Comparison of ENCODE assay signal across 14 cellular contexts in genomic region chr18:39341106-39341505, GRCh38.
DNase-seq lines count a peak whose midpoint lies in the region; ATAC-seq lines count a peak whose summit lies in the region.
"Had no signal": no experiment of that assay in that cellular context is flagged by ENCODE, and none has a peak within 500 bp of the region (broad histone marks: within the 10 kb centered on the region; RNA-seq: fewer than 3 reads in every experiment).

No MANE protein-coding gene starts in this region.

- no peak for ATAC-seq in HG02759 (IDR thresholded peaks at IDR 0.05; ENCODE audit: unreplicated experiment)
- ATAC-seq: HCT116 had no signal

- DNase-seq in NCI-H1417 (lab: John Stamatoyannopoulos, UW), result peak; percentile 70 to 95 (median 71)
- no peak for DNase-seq in NCI-H1417 treated with DMSO at 0.1 percent for 48 hours (lab: John Stamatoyannopoulos, UW)
- peak; percentile 31 for DNase-seq in NCI-H2081 treated with DMSO at 0.1 percent for 48 hours (lab: John Stamatoyannopoulos, UW)
- DNase-seq in NCI-H69 (lab: John Stamatoyannopoulos, UW), result peak; percentile 99
- no peak for DNase-seq in occipital lobe (lab: John Stamatoyannopoulos, UW)
- DNase-seq in epidermal melanocyte (ENCODE audit: insufficient read length, low spot score), result no peak
- no peak for DNase-seq in Kasumi-1 (lab: John Stamatoyannopoulos, UW)
- DNase-seq: 8988T, C1 segment of cervical spinal cord, Caco-2, DMS79 treated with DMSO at 0.1 percent for 48 hours, RPMI8226 had no signal

Comparison
In these comparisons a context has a peak if more than half of its experiments do, and no peak if none do; other contexts are left out.
1. DNase-seq: peak in NCI-H1417 (3 of 3), NCI-H2081 treated with DMSO at 0.1 percent for 48 hours (single experiment) and NCI-H69 (single experiment); none in NCI-H1417 treated with DMSO at 0.1 percent for 48 hours (single experiment), occipital lobe (single experiment), epidermal melanocyte (single experiment) and Kasumi-1 (0 of 2).